In the genomic region with DNA sequence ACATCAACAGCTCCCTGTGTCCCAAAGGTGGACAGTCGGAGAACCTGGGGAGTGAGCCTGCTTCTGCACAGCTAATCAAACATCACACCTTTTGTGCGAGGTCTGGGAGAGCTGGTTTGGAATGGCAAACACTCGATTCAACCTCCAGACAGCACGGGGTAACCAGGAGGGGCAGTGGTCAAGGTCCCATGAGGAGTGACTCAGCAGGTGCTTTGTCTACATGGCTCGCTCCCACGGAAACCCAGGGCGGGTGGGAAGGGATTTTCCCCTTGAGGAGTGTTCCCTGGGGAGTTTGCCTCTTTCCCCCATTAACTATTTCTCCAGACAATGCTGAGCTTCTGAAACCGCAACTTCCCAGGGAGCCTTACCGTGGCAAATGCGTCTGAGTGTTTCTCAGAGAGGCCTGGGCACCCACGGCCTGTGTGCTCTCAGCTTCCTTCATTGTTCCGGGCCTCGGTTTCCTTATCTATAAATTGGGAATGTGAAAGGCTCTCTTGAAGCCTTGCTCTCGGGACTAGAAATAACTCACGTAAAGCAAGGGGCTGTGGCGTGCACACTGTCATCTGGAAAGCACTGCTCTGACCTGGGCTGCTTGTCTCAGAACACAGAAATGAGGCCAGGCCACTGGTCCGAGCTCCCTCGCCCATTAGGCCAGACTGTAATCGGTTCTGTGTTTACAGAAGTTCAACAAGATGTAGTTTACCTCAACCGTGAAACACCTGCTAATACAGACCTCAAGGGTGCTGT, we compare ENCODE assay signal across 15 cellular contexts. TPM values are rescaled to one million over a fixed set of nuclear protein-coding genes. Genes with fewer than 3 reads are reported as not detected.
A peak's percentile ranks its signal among the peaks of the same experiment; 100 is the strongest.
DNase-seq lines count a peak whose midpoint lies in the region; ATAC-seq and TF ChIP-seq lines count a peak whose summit lies in the region.
"Had no signal": no experiment of that assay in that cellular context is flagged by ENCODE, and none has a peak within 500 bp of the region (broad histone marks: within the 10 kb centered on the region; RNA-seq: fewer than 3 reads in every experiment).

No MANE protein-coding gene starts in this region.

- no peak overlapping the region for H3K4me3 ChIP-seq in lung
- H3K4me3 ChIP-seq: esophagus squamous epithelium, smooth muscle cell, uterus had no signal

- no peaks in the 10 kb centered on the region for H3K27me3 ChIP-seq in lung (ENCODE audit: control insufficient read depth, insufficient read depth)
- H3K27me3 ChIP-seq: BE2C, uterus had no signal

- peaks cover 2 to 4% of the 10 kb centered on the region in 2 donors for H3K9me3 ChIP-seq in lung (ENCODE audit: control insufficient read depth in 2 of 2, insufficient read depth in 1 of 2, low read length in 1 of 2)
- H3K9me3 ChIP-seq: BE2C had no signal

- DNase-seq in ACHN (peak; percentile 82), SK-MEL-5 (ENCODE audit: low read depth, low spot score) (peak; percentile 59), lung (ENCODE audit: low spot score) (peak; percentile 80), NCI-H446 treated with DMSO at 0.1 percent for 48 hours (lab: John Stamatoyannopoulos, UW) (no peak), DMS 273 treated with DMSO at 0.1 percent for 48 hours (lab: John Stamatoyannopoulos, UW) (no peak), CD1c-positive myeloid dendritic cell (ENCODE audit: extremely low spot score) (no peak)
- DNase-seq: activated CD4-positive, alpha-beta T cell treated with anti-CD3 and anti-CD28 coated beads for 48 hours; BE2C; esophagus squamous epithelium; NCI-H526; uterus had no signal

- ATAC-seq in GM18907 (IDR thresholded peaks at IDR 0.05; ENCODE audit: unreplicated experiment) (peak; percentile 66), lung (ENCODE audit: insufficient read depth, low FRiP score) (peak; percentile 64), GM18498 (IDR thresholded peaks at IDR 0.05; ENCODE audit: unreplicated experiment) (no peak)

- H3K4me1 ChIP-seq in lung (ENCODE audit: control insufficient read depth in 2 of 2, insufficient read depth in 2 of 2, low read length in 2 of 2) = peaks cover 0 to 2% of the 10 kb centered on the region in 2 donors
- H3K4me1 ChIP-seq: uterus had no signal

- WGBS in lung, 2 donors = 69 to 82% methylated on average over 20 of the region's 20 CpGs

- TF ChIP-seq CTCF in lung (IDR thresholded peaks at IDR 0.05; ENCODE audit: control extremely low read depth, extremely low read depth) = no peak

- in situ Hi-C loops in ACHN (cut with HindIII; ENCODE audit: low pct_ligation_motif_present, low pct_unique_long_range_greater_than_20kb, low sequenced_read_pairs) = no loop called here
- in situ Hi-C loops in SK-MEL-5 (cut with HindIII; ENCODE audit: low pct_unique_long_range_greater_than_20kb, low sequenced_read_pairs) = no loop called here

- no peaks in the 10 kb centered on the region for H3K36me3 ChIP-seq in lung (ENCODE audit: control insufficient read depth in 2 of 2, insufficient read depth in 2 of 2, low read length in 2 of 2)
- H3K36me3 ChIP-seq: BE2C, esophagus squamous epithelium, uterus had no signal

- H3K27ac ChIP-seq in lung (ENCODE audit: low read depth in 1 of 2, low read length in 1 of 2) = peak overlapping the region in 1 of 2 donors; percentile 76
- H3K27ac ChIP-seq: esophagus squamous epithelium, uterus had no signal

RNA-seq across cellular contexts. Expression of gene GTPBP4, which starts 14.0 kb away (rescaled TPM):
- 66.0 and 71.1 TPM in 2 replicates for total RNA-seq in SK-MEL-5 (2014; rRNA removed; shearing (Covaris generic))
- 53.3 and 75.4 TPM in 2 replicates for polyA plus RNA-seq in SK-MEL-5 (2015; cell fraction: cytosol; rRNA removed)
- 96.9 and 116 TPM in 2 replicates for polyA plus RNA-seq in SK-MEL-5 (2015; cell fraction: nucleus; rRNA removed)
- total RNA-seq in lung = 10 to 100 TPM; 36.5 to 43.6 TPM
- polyA plus RNA-seq in lung = 10 to 100 TPM; 17.6 to 41.7 TPM

RNA-seq across cellular contexts. Expression of gene LARP4B, which starts 42.7 kb away (rescaled TPM):
- 22.5 and 23.1 TPM in 2 replicates for total RNA-seq in SK-MEL-5 (2014; rRNA removed; shearing (Covaris generic))
- 28.2 and 36.4 TPM in 2 replicates for polyA plus RNA-seq in SK-MEL-5 (2015; cell fraction: cytosol; rRNA removed)
- 49.1 and 49.5 TPM in 2 replicates for polyA plus RNA-seq in SK-MEL-5 (2015; cell fraction: nucleus; rRNA removed)
- 100 to 1,000 TPM; 108 to 133 TPM for total RNA-seq in lung
- polyA plus RNA-seq in lung = 10 to 100 TPM; 24.7 to 26.1 TPM

RNA-seq across cellular contexts. Expression of gene IDI2, which starts 51.4 kb away (rescaled TPM):
- total RNA-seq in SK-MEL-5 (2014; rRNA removed; shearing (Covaris generic)) = 0.08 TPM in 1 of 2 replicates, not detected in the other
- polyA plus RNA-seq in SK-MEL-5 (2015; cell fraction: cytosol; rRNA removed) = not detected in 2 replicates
- polyA plus RNA-seq in SK-MEL-5 (2015; cell fraction: nucleus; rRNA removed) = not detected in 2 replicates
- total RNA-seq in lung = under 1 TPM in 1 of 2 donors, not detected in 1; 0.18 TPM
- polyA plus RNA-seq in lung = under 1 TPM; 0.05 to 0.08 TPM
- total RNA-seq: activated T-helper 2 cell treated with anti-CD3 and anti-CD28 coated beads, Interferon-gamma antibody, Interleukin-2, Interleukin-4, amounts not matched to agents 10 μg/mL and 5 μg/mL and 100 μg/mL, durations not matched to agents 14 hours and 24 hours and 36 hours; esophagus squamous epithelium; smooth muscle cell; uterus had no signal
- polyA plus RNA-seq: smooth muscle cell had no signal

Comparison
In these comparisons a context has a peak if more than half of its experiments do, and no peak if none do; other contexts are left out.
1. DNase-seq: peak in ACHN (single experiment), SK-MEL-5 (single experiment) and lung (single experiment); none in NCI-H446 treated with DMSO at 0.1 percent for 48 hours (single experiment), DMS 273 treated with DMSO at 0.1 percent for 48 hours (single experiment) and CD1c-positive myeloid dendritic cell (single experiment).